In the genomic region with DNA sequence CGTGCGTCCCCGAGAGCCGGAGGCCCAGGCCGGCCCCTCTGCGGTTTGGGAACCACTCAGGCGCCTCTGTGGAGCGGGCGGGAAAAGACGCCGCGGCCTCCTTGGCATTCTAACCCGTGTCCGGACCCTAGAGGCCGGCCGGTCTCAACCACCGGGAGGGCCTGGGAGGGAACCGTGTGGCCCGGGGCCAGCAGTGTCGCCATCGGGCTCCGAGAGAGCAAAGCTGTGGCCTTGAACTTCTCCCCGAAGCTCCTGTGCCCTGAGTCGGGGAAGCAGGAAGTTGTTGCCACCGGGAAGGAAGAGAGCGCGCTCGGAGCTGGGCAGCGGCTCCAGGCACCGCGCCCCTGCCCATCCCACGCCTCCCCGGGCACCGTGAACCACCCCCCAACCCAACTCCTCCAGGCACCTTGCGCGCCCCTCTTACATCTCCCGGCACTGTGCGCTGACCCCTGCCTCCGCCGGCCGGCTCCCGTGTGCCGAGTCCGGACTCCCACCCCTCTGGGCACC, we compare ENCODE assay signal across 8 cellular contexts.
A peak's percentile ranks its signal among the peaks of the same experiment; 100 is the strongest.
DNase-seq lines count a peak whose midpoint lies in the region; TF ChIP-seq lines count a peak whose summit lies in the region.

No MANE protein-coding gene starts in this region.

- H3K79me1 ChIP-seq in mesendoderm (ENCODE audit: low read length) = no peaks in the 10 kb centered on the region

- H4K8ac ChIP-seq in mesendoderm (ENCODE audit: low read depth, low read length) = no peak overlapping the region

- H2BK5ac ChIP-seq in mesendoderm (ENCODE audit: low read length) = no peak overlapping the region

- H3K4me1 ChIP-seq in colonic mucosa (peaks cover 27% of the 10 kb centered on the region), mesendoderm (ENCODE audit: control insufficient read depth, low read depth, low read length) (no peaks in the 10 kb centered on the region), thymus (ENCODE audit: control insufficient read depth, insufficient read depth, low read length) (peaks cover 38% of the 10 kb centered on the region)

- H3K9ac ChIP-seq in colonic mucosa (ENCODE audit: low read depth in 2 of 2, low read length in 2 of 2) = peak overlapping the region; percentile 85 to 97
- H3K9ac ChIP-seq in mesendoderm (ENCODE audit: low read length) = peak overlapping the region; percentile 58

- no peak overlapping the region for H4K5ac ChIP-seq in mesendoderm (ENCODE audit: low read length)

- peak overlapping the region; percentile 83 for H3K4me3 ChIP-seq in colonic mucosa
- peak overlapping the region; percentile 44 for H3K4me3 ChIP-seq in mesendoderm (ENCODE audit: low read length)
- peak overlapping the region; percentile 89 for H3K4me3 ChIP-seq in thymus (ENCODE audit: low read length)

- H3K79me2 ChIP-seq in mesendoderm (ENCODE audit: control insufficient read depth, insufficient read depth, low read length) = no peaks in the 10 kb centered on the region

- H3K36me3 ChIP-seq in colonic mucosa (no peaks in the 10 kb centered on the region), mesendoderm (ENCODE audit: control insufficient read depth, insufficient read depth, low read length) (no peaks in the 10 kb centered on the region), thymus (ENCODE audit: control insufficient read depth, insufficient read depth) (no peaks in the 10 kb centered on the region)

- intact Hi-C loops in colonic mucosa (cut with DNase I) = no loop called here

- H2BK15ac ChIP-seq in mesendoderm (replicated peaks; ENCODE audit: low read depth) = no peak overlapping the region

- H3K27me3 ChIP-seq in colonic mucosa = no peaks in the 10 kb centered on the region
- H3K27me3 ChIP-seq in mesendoderm (ENCODE audit: insufficient read depth, low read length, poor library complexity) = peaks cover 38% of the 10 kb centered on the region
- H3K27me3 ChIP-seq in thymus (ENCODE audit: control insufficient read depth, insufficient read depth) = no peaks in the 10 kb centered on the region

- TF ChIP-seq CTCF in colonic mucosa (IDR thresholded peaks at IDR 0.05) = no peak

- WGBS in mesendoderm (ENCODE audit: extremely low coverage, insufficient coverage, low lambda C conversion rate) = no CpG with 5 or more reads among the region's 44 CpGs
- under 1% methylated on average over 44 of the region's 44 CpGs for WGBS in thymus

- peak overlapping the region; percentile 78 for H3K56ac ChIP-seq in mesendoderm (ENCODE audit: low read length)

- peak overlapping the region; percentile 78 for H3K4me2 ChIP-seq in mesendoderm (ENCODE audit: low read length)

- H3K18ac ChIP-seq in mesendoderm (ENCODE audit: low read length) = no peak overlapping the region

- H3K9me3 ChIP-seq in colonic mucosa (no peaks in the 10 kb centered on the region), thymus (ENCODE audit: control insufficient read depth) (no peaks in the 10 kb centered on the region)

- no peak overlapping the region for H3K4ac ChIP-seq in mesendoderm (ENCODE audit: low read depth, low read length)

- H3K23ac ChIP-seq in mesendoderm (ENCODE audit: low read length) = peak overlapping the region; percentile 66

- DNase-seq in SIG-M5 treated with dmso at 0.1 percent for 504 hours (lab: John Stamatoyannopoulos, UW; ENCODE audit: unreplicated experiment) (peak; percentile 36), SIG-M5 (lab: John Stamatoyannopoulos, UW) (no peak), RPMI7951 (ENCODE audit: low read depth) (peak; percentile 79), colonic mucosa (peak; percentile 72), mesendoderm (peak; percentile 26), activated gamma-delta T cell (lab: John Stamatoyannopoulos, UW) (no peak), dedifferentiated amniotic fluid mesenchymal stem cell (ENCODE audit: extremely low spot score) (no peak)

- H3K27ac ChIP-seq in colonic mucosa = peak overlapping the region; percentile 99
- H3K27ac ChIP-seq in mesendoderm (ENCODE audit: low read depth, low read length) = no peak overlapping the region
- peak overlapping the region; percentile 90 for H3K27ac ChIP-seq in thymus (ENCODE audit: low read depth)

- H2AK5ac ChIP-seq in mesendoderm (ENCODE audit: low read length) = no peak overlapping the region

- no peak overlapping the region for H2BK120ac ChIP-seq in mesendoderm (ENCODE audit: low read depth, low read length)

Comparison
In these comparisons a context has a peak if more than half of its experiments do, and no peak if none do; other contexts are left out.
1. DNase-seq: peak in SIG-M5 treated with dmso at 0.1 percent for 504 hours (single experiment), RPMI7951 (single experiment), colonic mucosa (single experiment) and mesendoderm (single experiment); none in SIG-M5 (single experiment), activated gamma-delta T cell (single experiment) and dedifferentiated amniotic fluid mesenchymal stem cell (single experiment).
2. Peak in every context shown above with its lines, with median percentiles within 50 percentile points of each other: H3K4me3 ChIP-seq.